Comparison of ENCODE assay signal across 8 cellular contexts in the genomic region with DNA sequence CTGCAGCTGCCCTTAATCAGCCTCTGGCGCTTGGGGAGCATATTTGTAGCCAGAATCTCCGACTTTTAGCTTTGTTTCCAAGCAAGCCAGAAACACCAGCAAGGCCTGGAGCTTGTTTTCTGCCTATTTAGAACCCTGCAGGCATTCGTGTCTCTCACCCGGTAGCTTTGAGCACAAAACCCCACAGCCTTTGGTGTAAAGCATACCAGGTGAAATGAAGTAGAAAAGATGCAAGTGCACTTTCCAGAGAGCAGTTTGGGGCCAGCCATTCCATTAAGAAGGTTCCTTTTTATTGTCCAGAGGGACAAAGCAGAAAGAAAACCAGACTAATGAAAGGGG. TPM values are rescaled to one million over a fixed set of nuclear protein-coding genes. Genes with fewer than 3 reads are reported as not detected.
DNase-seq lines count a peak whose midpoint lies in the region; ATAC-seq, FAIRE-seq and TF ChIP-seq lines count a peak whose summit lies in the region.

No MANE protein-coding gene starts in this region.

- no peak for DNase-seq in activated naive CD4-positive, alpha-beta T cell treated with anti-CD3 and anti-CD28 coated beads for 36 hours
- no peak for DNase-seq in activated naive CD4-positive, alpha-beta T cell treated with Interleukin-2 at 50 U/mL for 16 hours
- no peak for DNase-seq in activated B cell treated with CpG ODN at 0.5 μM for 24 hours
- DNase-seq in thoracic aorta (ENCODE audit: low spot score), result no peak
- no peak for DNase-seq in H54 (ENCODE audit: insufficient read length, low spot score)
- DNase-seq in mucosa of descending colon, result no peak
- no peak for DNase-seq in SW480 (ENCODE audit: low spot score)

- peak overlapping the region; percentile 92 for H3K4me3 Mint-ChIP-seq in activated naive CD4-positive, alpha-beta T cell treated with anti-CD3 and anti-CD28 coated beads for 36 hours
- H3K4me3 Mint-ChIP-seq in activated B cell treated with CpG ODN at 0.5 μM for 24 hours, result peak overlapping the region; percentile 97

- H3K4me1 ChIP-seq in thoracic aorta (ENCODE audit: control insufficient read depth in 1 of 2, low read depth in 2 of 2) (peaks cover 29 to 42% of the 10 kb centered on the region in 2 donors), mucosa of descending colon (ENCODE audit: low read depth) (peaks cover 31% of the 10 kb centered on the region)

- TF ChIP-seq CTCF in activated B cell treated with CpG ODN at 0.5 μM for 24 hours (IDR thresholded peaks at IDR 0.05), result no peak
- no peak for TF ChIP-seq CTCF in thoracic aorta (IDR thresholded peaks at IDR 0.05)
- no peak for TF ChIP-seq CTCF in mucosa of descending colon (IDR thresholded peaks at IDR 0.05)

- H3K27ac Mint-ChIP-seq in activated naive CD4-positive, alpha-beta T cell treated with anti-CD3 and anti-CD28 coated beads for 36 hours, result peak overlapping the region; percentile 97
- peak overlapping the region; percentile 95 for H3K27ac Mint-ChIP-seq in activated B cell treated with CpG ODN at 0.5 μM for 24 hours

- no peaks in the 10 kb centered on the region for H3K27me3 ChIP-seq in thoracic aorta (replicated peaks; ENCODE audit: insufficient read depth)

- ATAC-seq in activated B cell treated with CpG ODN at 0.5 μM for 24 hours (ENCODE audit: low read depth) (no peak), thoracic aorta (ENCODE audit: insufficient number of reproducible peaks, low FRiP score, low read depth) (no peak), mucosa of descending colon (no peak)

- intact Hi-C loops in activated naive CD4-positive, alpha-beta T cell treated with anti-CD3 and anti-CD28 coated beads for 36 hours (cut with micrococcal nuclease), result loop anchor here (1.0 to 5.0 kb wide), 2 partner anchors 10 to 1634 kb away; partner anchors contain the start of gene RAB22A
- intact Hi-C loops in activated B cell treated with CpG ODN at 0.5 μM for 24 hours (cut with micrococcal nuclease), result loop anchor here (1.0 to 5.0 kb wide), 2 partner anchors 8 to 1289 kb away; partner anchors contain the start of gene STX16
- intact Hi-C loops in mucosa of descending colon (cut with DNase I, micrococcal nuclease), result no loop called here

- peak overlapping the region; percentile 84 for H3K4me3 ChIP-seq in iPS-18c (ENCODE audit: insufficient read depth, low read depth, low read length)
- peak overlapping the region; percentile 85 for H3K4me3 ChIP-seq in thoracic aorta
- H3K4me3 ChIP-seq in mucosa of descending colon, result no peak overlapping the region

- peaks cover 24% of the 10 kb centered on the region for H3K36me3 Mint-ChIP-seq in activated naive CD4-positive, alpha-beta T cell treated with anti-CD3 and anti-CD28 coated beads for 36 hours (ENCODE audit: low read depth)
- H3K36me3 Mint-ChIP-seq in activated B cell treated with CpG ODN at 0.5 μM for 24 hours (ENCODE audit: low read depth), result peaks cover 42% of the 10 kb centered on the region

- TF ChIP-seq POLR2A in H54 (IDR thresholded peaks at IDR 0.05; ENCODE audit: low read depth, low read length), result no peak

- H3K36me3 ChIP-seq in thoracic aorta (peaks cover 18% of the 10 kb centered on the region), mucosa of descending colon (ENCODE audit: low read depth) (no peaks in the 10 kb centered on the region)

- peaks cover 39% of the 10 kb centered on the region for H3K4me1 Mint-ChIP-seq in activated naive CD4-positive, alpha-beta T cell treated with anti-CD3 and anti-CD28 coated beads for 36 hours (ENCODE audit: low read depth)
- H3K4me1 Mint-ChIP-seq in activated B cell treated with CpG ODN at 0.5 μM for 24 hours, result peaks cover 37% of the 10 kb centered on the region

- H3K9me3 ChIP-seq in iPS-18c (ENCODE audit: control insufficient read depth, insufficient read depth, low read length) (no peaks in the 10 kb centered on the region), thoracic aorta (no peaks in the 10 kb centered on the region), mucosa of descending colon (no peaks in the 10 kb centered on the region)

- H3K9me3 Mint-ChIP-seq in activated naive CD4-positive, alpha-beta T cell treated with anti-CD3 and anti-CD28 coated beads for 36 hours, result peaks cover 2% of the 10 kb centered on the region
- H3K9me3 Mint-ChIP-seq in activated B cell treated with CpG ODN at 0.5 μM for 24 hours, result no peaks in the 10 kb centered on the region

- peak overlapping the region; percentile 93 to 96 for H3K27ac ChIP-seq in thoracic aorta

- no peak for FAIRE-seq in H54 (lab: Jason Lieb, UNC)

- CTCF ChIA-PET in activated naive CD4-positive, alpha-beta T cell treated with anti-CD3 and anti-CD28 coated beads for 36 hours (lab: Charles Lee), result interaction anchor here (0.8 to 1.8 kb wide), 7 partner anchors 8 to 116 kb away, joined by 3 to 7 read pairs (median 4); no protein-coding TSS in a partner anchor
- CTCF ChIA-PET in activated B cell treated with CpG ODN at 0.5 μM for 24 hours (lab: Charles Lee), result interaction anchor here (0.9 to 2.0 kb wide), 4 partner anchors 10 to 321 kb away, joined by 3 to 7 read pairs (median 3); no protein-coding TSS in a partner anchor

- POLR2A ChIA-PET in activated B cell treated with CpG ODN at 0.5 μM for 24 hours (lab: Charles Lee), result interaction anchor here (2.3 kb wide), 1 partner anchor 8 kb away, joined by 7 read pairs; no protein-coding TSS in a partner anchor

- no peaks in the 10 kb centered on the region for H3K27me3 Mint-ChIP-seq in activated naive CD4-positive, alpha-beta T cell treated with anti-CD3 and anti-CD28 coated beads for 36 hours (ENCODE audit: low read depth)
- no peaks in the 10 kb centered on the region for H3K27me3 Mint-ChIP-seq in activated B cell treated with CpG ODN at 0.5 μM for 24 hours

RNA-seq across cellular contexts. Expression of gene FAM217B, which starts 0.7 kb away (rescaled TPM):
- total RNA-seq in activated naive CD4-positive, alpha-beta T cell treated with anti-CD3 and anti-CD28 coated beads for 36 hours, result 10 to 100 TPM; 14.6 to 15.4 TPM
- 15.1 and 18.9 TPM in 2 replicates for total RNA-seq in activated B cell treated with CpG ODN at 0.5 μM for 24 hours
- total RNA-seq in thoracic aorta, result 10 to 100 TPM; 11.9 to 15.4 TPM
- 10 to 100 TPM in 1 of 3 donors, 1 to 10 TPM in 2; 8.2 to 19.0 (median 9.8) TPM for total RNA-seq in mucosa of descending colon

RNA-seq across cellular contexts. Expression of gene PPP1R3D, which starts 0.8 kb away (rescaled TPM):
- 1 to 10 TPM; 3.9 to 4.1 TPM for total RNA-seq in activated naive CD4-positive, alpha-beta T cell treated with anti-CD3 and anti-CD28 coated beads for 36 hours
- 7.1 and 7.5 TPM in 2 replicates for total RNA-seq in activated B cell treated with CpG ODN at 0.5 μM for 24 hours
- 10 to 100 TPM; 10.5 to 13.0 TPM for total RNA-seq in thoracic aorta
- total RNA-seq in mucosa of descending colon, result 10 to 100 TPM in 1 of 3 donors, 1 to 10 TPM in 2; 5.9 to 10.8 (median 6.8) TPM

RNA-seq across cellular contexts. Expression of gene SYCP2, which starts 7.5 kb away (rescaled TPM):
- 1 to 10 TPM; 1.2 to 1.5 TPM for total RNA-seq in activated naive CD4-positive, alpha-beta T cell treated with anti-CD3 and anti-CD28 coated beads for 36 hours
- total RNA-seq in activated B cell treated with CpG ODN at 0.5 μM for 24 hours (1.3 and 2.1 TPM in 2 replicates), thoracic aorta (under 1 TPM; 0.71 to 0.95 TPM), mucosa of descending colon (1 to 10 TPM in 2 of 3 donors, under 1 TPM in 1; 0.78 to 1.6 (median 1.3) TPM)

RNA-seq across cellular contexts. Expression of gene CDH26, which starts 17.3 kb away (rescaled TPM):
- 1 to 10 TPM; 1.5 to 1.8 TPM for total RNA-seq in activated naive CD4-positive, alpha-beta T cell treated with anti-CD3 and anti-CD28 coated beads for 36 hours
- total RNA-seq in activated B cell treated with CpG ODN at 0.5 μM for 24 hours, result 1.4 and 1.6 TPM in 2 replicates
- 1 to 10 TPM; 2.3 to 2.5 TPM for total RNA-seq in thoracic aorta
- 1 to 10 TPM in 2 of 3 donors, under 1 TPM in 1; 0.48 to 2.2 (median 1.4) TPM for total RNA-seq in mucosa of descending colon

Comparison
In these comparisons a context has a peak if more than half of its experiments do, and no peak if none do; other contexts are left out.
1. intact Hi-C loops: an anchor here in activated naive CD4-positive, alpha-beta T cell treated with anti-CD3 and anti-CD28 coated beads for 36 hours (1.0 to 5.0 kb wide) and activated B cell treated with CpG ODN at 0.5 μM for 24 hours (1.0 to 5.0 kb wide); none called in mucosa of descending colon.